8 cellular contexts compared by ENCODE assay signal in the genomic region with DNA sequence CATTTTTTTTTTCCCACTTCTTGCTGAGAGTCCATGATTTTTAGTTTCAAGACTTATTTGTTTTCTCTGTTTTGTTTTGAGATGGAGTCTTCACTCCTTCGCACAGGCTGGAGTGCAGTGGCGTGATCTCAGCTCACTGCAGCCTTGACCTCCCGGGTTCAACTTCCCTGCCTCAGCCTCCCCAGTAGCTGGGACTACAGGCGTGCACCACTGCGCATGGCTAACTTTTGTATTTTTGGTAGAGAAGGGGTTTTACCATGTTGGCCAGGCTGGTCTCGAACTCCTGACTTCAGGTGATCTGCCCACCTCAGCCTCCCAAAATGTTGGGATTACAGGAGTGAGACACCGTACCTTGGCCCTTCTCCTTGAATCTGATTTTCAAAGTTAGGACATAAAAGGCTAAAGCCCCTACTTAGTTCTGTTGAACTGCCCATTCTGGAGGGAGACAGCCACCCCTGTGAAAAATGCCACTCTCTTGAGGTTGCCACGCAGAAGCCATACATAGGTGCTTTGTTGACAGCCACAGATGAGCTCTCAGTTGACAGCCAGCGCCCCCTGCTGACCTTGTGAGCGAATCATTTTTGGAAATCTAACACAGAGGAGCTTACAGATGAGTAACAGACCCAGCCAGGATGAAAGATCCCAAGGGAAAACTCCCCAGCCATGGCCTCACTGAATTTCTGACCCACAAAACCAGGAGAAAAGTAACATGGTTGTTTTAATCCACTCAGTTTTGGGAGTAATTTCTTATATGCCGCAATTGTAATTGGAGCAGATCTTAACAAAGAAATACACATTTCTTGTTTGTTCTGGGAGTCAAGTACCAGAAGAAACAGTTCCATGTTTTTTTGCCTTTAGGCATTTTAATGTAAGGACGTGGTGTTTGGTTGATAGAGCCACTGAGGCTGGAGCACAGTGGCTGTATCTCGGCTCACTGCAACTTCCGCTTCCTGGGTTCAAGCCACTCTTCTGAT. TPM values are rescaled to one million over a fixed set of nuclear protein-coding genes. Genes with fewer than 3 reads are reported as not detected.
DNase-seq lines count a peak whose midpoint lies in the region; ATAC-seq, FAIRE-seq and TF ChIP-seq lines count a peak whose summit lies in the region.

No MANE protein-coding gene starts in this region.

- no peak for TF ChIP-seq EP300 in H1 (IDR thresholded peaks at IDR 0.05; ENCODE audit: borderline replicate concordance in 1 of 2, low read depth in 2 of 2, low read length in 2 of 2)

- no peak overlapping the region for H3K23ac ChIP-seq in H1 (ENCODE audit: insufficient read length)
- H3K23ac ChIP-seq in mesendoderm (ENCODE audit: low read length), result no peak overlapping the region

- H3K9ac ChIP-seq in H1 (replicated peaks in 1 of 4; ENCODE audit: extremely low read depth in 1 of 4, low read depth in 3 of 4, low read length in 3 of 4) (no peak overlapping the region), mesendoderm (ENCODE audit: low read length) (no peak overlapping the region)

- H2BK120ac ChIP-seq in H1 (replicated peaks; ENCODE audit: low read depth, low read length) (no peak overlapping the region), mesendoderm (ENCODE audit: low read depth, low read length) (no peak overlapping the region)

- DNase-seq in AG10803 (ENCODE audit: low read depth), result peak; percentile 89
- DNase-seq in HK-2 (ENCODE audit: unreplicated experiment), result peak; percentile 85
- DNase-seq in NCI-H82 treated with DMSO at 0.1 percent for 48 hours (lab: John Stamatoyannopoulos, UW; ENCODE audit: unreplicated experiment), result peak; percentile 72
- peak; percentile 92 for DNase-seq in activated CD8-positive, alpha-beta T cell treated with anti-CD3 and anti-CD28 coated beads for 36 hours
- peak; percentile 69 to 88 for DNase-seq in H1 (ENCODE audit: low read depth in 1 of 2, low spot score in 2 of 2)
- DNase-seq in mesendoderm, result peak; percentile 89
- DNase-seq in stimulated activated CD8-positive, alpha-beta memory T cell treated with anti-CD3 and anti-CD28 coated beads, Interleukin-15, amount 100 ng/mL, for 48 hours (ENCODE audit: low read depth in 2 of 2), result peak; percentile 51 to 63

- H3K79me2 ChIP-seq in H1 (ENCODE audit: control insufficient read depth in 1 of 2, insufficient read depth in 2 of 2, low read length in 2 of 2) (no peaks in the 10 kb centered on the region), mesendoderm (ENCODE audit: control insufficient read depth, insufficient read depth, low read length) (no peaks in the 10 kb centered on the region)

- FAIRE-seq in H1 (lab: Jason Lieb, UNC), result peak; percentile 88

- H3K4ac ChIP-seq in H1 (replicated peaks; ENCODE audit: insufficient read length, low read depth, low read length) (no peak overlapping the region), mesendoderm (ENCODE audit: low read depth, low read length) (no peak overlapping the region)

- no peak overlapping the region for H4K91ac ChIP-seq in H1 (replicated peaks; ENCODE audit: insufficient read length, low read length)

- WGBS in H1 (ENCODE audit: extremely low coverage in 1 of 2, insufficient coverage in 1 of 2, insufficient read length in 1 of 2, insufficient replicate concordance in 2 of 2, low coverage in 1 of 2, low lambda C conversion rate in 2 of 2, missing lambda C conversion rate in 1 of 2), 2 experiments, result 59% methylated on average over 13 of the region's 14 CpGs; no CpG with 5 or more reads in 1 of the 2 experiments
- WGBS in mesendoderm (ENCODE audit: extremely low coverage, insufficient coverage, low lambda C conversion rate), result no CpG with 5 or more reads among the region's 14 CpGs

- H3K36me3 Mint-ChIP-seq in activated CD8-positive, alpha-beta T cell treated with anti-CD3 and anti-CD28 coated beads for 36 hours (ENCODE audit: low read depth), result no peaks in the 10 kb centered on the region

- no peak overlapping the region for H2BK5ac ChIP-seq in H1 (ENCODE audit: low read depth, low read length)
- no peak overlapping the region for H2BK5ac ChIP-seq in mesendoderm (ENCODE audit: low read length)

- no peak overlapping the region for H3K4me3 Mint-ChIP-seq in activated CD8-positive, alpha-beta T cell treated with anti-CD3 and anti-CD28 coated beads for 36 hours

- H3K4me2 ChIP-seq in H1 (ENCODE audit: insufficient read depth in 1 of 2, low read depth in 2 of 2, low read length in 2 of 2), result no peak overlapping the region
- H3K4me2 ChIP-seq in mesendoderm (ENCODE audit: low read length), result no peak overlapping the region

- H3K4me1 ChIP-seq in H1 (replicated peaks in 1 of 4; ENCODE audit: control insufficient read depth in 3 of 4, insufficient read depth in 4 of 4, low read length in 3 of 4), result no peaks in the 10 kb centered on the region
- H3K4me1 ChIP-seq in mesendoderm (ENCODE audit: control insufficient read depth, low read depth, low read length), result no peaks in the 10 kb centered on the region

- H3K27ac ChIP-seq in H1 (ENCODE audit: low read depth, low read length), result no peak overlapping the region
- H3K27ac ChIP-seq in mesendoderm (ENCODE audit: low read depth, low read length), result no peak overlapping the region

- H3K18ac ChIP-seq in H1 (ENCODE audit: extremely low read depth, low read length), result no peak overlapping the region
- H3K18ac ChIP-seq in mesendoderm (ENCODE audit: low read length), result no peak overlapping the region

- no peaks in the 10 kb centered on the region for H3K27me3 ChIP-seq in H1 (replicated peaks in 1 of 4; ENCODE audit: control insufficient read depth in 3 of 4, extremely low read depth in 1 of 4, insufficient read depth in 3 of 4, low read length in 3 of 4)
- H3K27me3 ChIP-seq in mesendoderm (ENCODE audit: insufficient read depth, low read length, poor library complexity), result no peaks in the 10 kb centered on the region

- peak; percentile 68 for ATAC-seq in GM18907 (IDR thresholded peaks at IDR 0.05; ENCODE audit: unreplicated experiment)
- ATAC-seq in activated CD8-positive, alpha-beta T cell treated with anti-CD3 and anti-CD28 coated beads for 36 hours, result peak; percentile 97

- H3K79me1 ChIP-seq in H1 (ENCODE audit: low read depth, low read length) (no peaks in the 10 kb centered on the region), mesendoderm (ENCODE audit: low read length) (no peaks in the 10 kb centered on the region)

- no peak overlapping the region for H2BK20ac ChIP-seq in H1 (ENCODE audit: low read length)

- H3K4me3 ChIP-seq in AG10803 (ENCODE audit: low read length), result no peak overlapping the region
- no peak overlapping the region for H3K4me3 ChIP-seq in H1 (ENCODE audit: extremely low read depth in 1 of 4, insufficient read depth in 2 of 4, low read depth in 3 of 4, low read length in 4 of 4)
- no peak overlapping the region for H3K4me3 ChIP-seq in mesendoderm (ENCODE audit: low read length)

- no peak overlapping the region for H2BK12ac ChIP-seq in H1 (ENCODE audit: low read depth, low read length)

- no peaks in the 10 kb centered on the region for H4K20me1 ChIP-seq in H1 (replicated peaks in 1 of 2; ENCODE audit: control insufficient read depth in 1 of 2, insufficient read depth in 2 of 2, low read length in 2 of 2)

- POLR2A ChIA-PET in activated CD8-positive, alpha-beta T cell treated with anti-CD3 and anti-CD28 coated beads for 36 hours (lab: Charles Lee), result interaction anchor here (0.5 kb wide), 1 partner anchor 116 kb away, joined by 3 read pairs; no protein-coding TSS in a partner anchor
- POLR2A ChIA-PET in H1 (lab: Charles Lee; ENCODE audit: partially characterized antibody), result interaction anchor here (1.0 to 1.5 kb wide), 4 partner anchors 27 to 78 kb away, joined by 3 read pairs; a partner anchor contains a TSS

- H4K8ac ChIP-seq in H1 (ENCODE audit: extremely low read depth, insufficient read depth, low read length), result no peak overlapping the region
- H4K8ac ChIP-seq in mesendoderm (ENCODE audit: low read depth, low read length), result no peak overlapping the region

- no peak overlapping the region for H2BK15ac ChIP-seq in H1 (ENCODE audit: low read length)
- H2BK15ac ChIP-seq in mesendoderm (replicated peaks; ENCODE audit: low read depth), result no peak overlapping the region

- peaks cover 3% of the 10 kb centered on the region for H3K4me1 Mint-ChIP-seq in activated CD8-positive, alpha-beta T cell treated with anti-CD3 and anti-CD28 coated beads for 36 hours (ENCODE audit: low read depth)

- intact Hi-C loops in activated CD8-positive, alpha-beta T cell treated with anti-CD3 and anti-CD28 coated beads for 36 hours (cut with micrococcal nuclease), result loop anchor here (10.0 kb wide), 1 partner anchor 237 kb away; a partner anchor contains a TSS

- no peaks in the 10 kb centered on the region for H3K9me3 Mint-ChIP-seq in activated CD8-positive, alpha-beta T cell treated with anti-CD3 and anti-CD28 coated beads for 36 hours

- no peak overlapping the region for H3K14ac ChIP-seq in H1 (ENCODE audit: insufficient read length)

- no peaks in the 10 kb centered on the region for H3K9me3 ChIP-seq in H1 (ENCODE audit: insufficient read depth in 2 of 2, low read depth in 1 of 2, low read length in 1 of 2)

- no peaks in the 10 kb centered on the region for H3K27me3 Mint-ChIP-seq in activated CD8-positive, alpha-beta T cell treated with anti-CD3 and anti-CD28 coated beads for 36 hours

- H2AFZ ChIP-seq in H1 (ENCODE audit: low read length), result no peak overlapping the region

- peak; percentile 89 for TF ChIP-seq CTCF in AG10803 (conservative IDR thresholded peaks at IDR 0.05; ENCODE audit: low read length)
- peak; percentile 90 for TF ChIP-seq CTCF in activated CD8-positive, alpha-beta T cell treated with anti-CD3 and anti-CD28 coated beads for 36 hours (IDR thresholded peaks at IDR 0.05)
- peak; percentile 75 to 84 (median 80) for TF ChIP-seq CTCF in H1 (IDR thresholded peaks at IDR 0.05; ENCODE audit: control extremely low read depth in 1 of 3, insufficient read depth in 1 of 3, low read depth in 1 of 3, low read length in 3 of 3)

- no peak overlapping the region for H3K27ac Mint-ChIP-seq in activated CD8-positive, alpha-beta T cell treated with anti-CD3 and anti-CD28 coated beads for 36 hours

- peak; percentile 87 to 91 for TF ChIP-seq RAD21 in H1 (IDR thresholded peaks at IDR 0.05 in 1 of 2, conservative IDR thresholded peaks at IDR 0.05 in 1 of 2; ENCODE audit: low read depth in 2 of 2, low read length in 2 of 2)

- H2AK5ac ChIP-seq in H1 (ENCODE audit: low read depth, low read length) (no peak overlapping the region), mesendoderm (ENCODE audit: low read length) (no peak overlapping the region)

- TF ChIP-seq POLR2A in H1 (IDR thresholded peaks at IDR 0.05; ENCODE audit: control extremely low read depth in 1 of 2, low read depth in 2 of 2, low read length in 2 of 2), result no peak

- CTCF ChIA-PET in activated CD8-positive, alpha-beta T cell treated with anti-CD3 and anti-CD28 coated beads for 36 hours (lab: Charles Lee), result interaction anchor here (0.6 to 3.2 kb wide), 80 partner anchors 10 to 421 kb away, joined by 3 to 27 read pairs (median 4); a partner anchor contains a TSS
- CTCF ChIA-PET in H1 (lab: Charles Lee; ENCODE audit: partially characterized antibody), result interaction anchor here (0.5 to 4.2 kb wide), 30 partner anchors 9 to 1150 kb away, joined by 3 to 33 read pairs (median 6); a partner anchor contains a TSS

- H3K36me3 ChIP-seq in H1 (ENCODE audit: control insufficient read depth in 2 of 4, insufficient read depth in 4 of 4, low read length in 3 of 4) (no peaks in the 10 kb centered on the region), mesendoderm (ENCODE audit: control insufficient read depth, insufficient read depth, low read length) (no peaks in the 10 kb centered on the region)

- H3K56ac ChIP-seq in H1 (replicated peaks; ENCODE audit: insufficient read length, low read depth, low read length) (no peak overlapping the region), mesendoderm (ENCODE audit: low read length) (no peak overlapping the region)

- no peaks in the 10 kb centered on the region for H3K23me2 ChIP-seq in H1 (ENCODE audit: low read depth, low read length)

- H4K5ac ChIP-seq in H1 (ENCODE audit: insufficient read length, low read depth, low read length) (no peak overlapping the region), mesendoderm (ENCODE audit: low read length) (no peak overlapping the region)

RNA-seq across cellular contexts. Expression of a gene that starts 38.8 kb away (rescaled TPM):
- under 1 TPM; 0.16 to 0.34 TPM for total RNA-seq in activated CD8-positive, alpha-beta T cell treated with anti-CD3 and anti-CD28 coated beads for 36 hours
- not detected in 2 replicates for total RNA-seq in H1 (2021; fragmentation: NEBNext Ultra II Directional; extraction: Animal tissue kit (Norgen Biotek cat#: 25700))
- 0.02 TPM in 1 of 2 replicates, not detected in the other for polyA plus RNA-seq in H1 (2011; rRNA removed)
- 0.01 TPM for polyA plus RNA-seq in H1 (2011; cell fraction: cytosol; rRNA removed)
- 0.01 TPM for polyA plus RNA-seq in H1 (2011; cell fraction: nucleus; rRNA removed)
- not detected in 4 replicates for polyA plus RNA-seq in H1 (2012, experiment 1 of 2)
- polyA plus RNA-seq in H1 (2012, experiment 2 of 2), result not detected
- polyA plus RNA-seq in H1 (2013, experiment 1 of 2), result not detected
- under 0.01 TPM for polyA plus RNA-seq in H1 (2013, experiment 2 of 2)
- 0.10 TPM in 1 of 2 replicates, not detected in the other for polyA minus RNA-seq in H1 (2011; rRNA and poly(A)+ RNA removed)
- polyA minus RNA-seq in H1 (2011; cell fraction: cytosol; rRNA and poly(A)+ RNA removed), result not detected
- polyA minus RNA-seq in H1 (2011; cell fraction: nucleus; rRNA and poly(A)+ RNA removed), result not detected
- polyA plus RNA-seq in mesendoderm (2013, experiment 1 of 2), result 0.03 TPM
- 0.04 TPM for polyA plus RNA-seq in mesendoderm (2013, experiment 2 of 2)

RNA-seq across cellular contexts. Expression of a gene that starts 47.2 kb away (rescaled TPM):
- total RNA-seq in activated CD8-positive, alpha-beta T cell treated with anti-CD3 and anti-CD28 coated beads for 36 hours, result 10 to 100 TPM; 26.5 to 26.8 TPM
- total RNA-seq in H1 (2021; fragmentation: NEBNext Ultra II Directional; extraction: Animal tissue kit (Norgen Biotek cat#: 25700)), result 15.3 and 19.4 TPM in 2 replicates
- polyA plus RNA-seq in H1 (2011; rRNA removed), result 9.1 and 9.7 TPM in 2 replicates
- polyA plus RNA-seq in H1 (2011; cell fraction: cytosol; rRNA removed), result 11.3 TPM
- 12.5 TPM for polyA plus RNA-seq in H1 (2011; cell fraction: nucleus; rRNA removed)
- polyA plus RNA-seq in H1 (2012, experiment 1 of 2), result 11.1 to 15.3 TPM (median 13.9 TPM) in 4 replicates
- polyA plus RNA-seq in H1 (2012, experiment 2 of 2), result 6.3 TPM
- polyA plus RNA-seq in H1 (2013, experiment 1 of 2), result 9.7 TPM
- 11.7 TPM for polyA plus RNA-seq in H1 (2013, experiment 2 of 2)
- 6.5 and 6.7 TPM in 2 replicates for polyA minus RNA-seq in H1 (2011; rRNA and poly(A)+ RNA removed)
- 8.1 TPM for polyA minus RNA-seq in H1 (2011; cell fraction: cytosol; rRNA and poly(A)+ RNA removed)
- polyA minus RNA-seq in H1 (2011; cell fraction: nucleus; rRNA and poly(A)+ RNA removed), result 8.6 TPM
- 11.0 TPM for polyA plus RNA-seq in mesendoderm (2013, experiment 1 of 2)
- polyA plus RNA-seq in mesendoderm (2013, experiment 2 of 2), result 10.0 TPM
